In genomic region chr2:219457784-219458369, GRCh38 we compare ENCODE assay signal across 1 cellular context.
TF ChIP-seq lines count a peak whose summit lies in the region.

No MANE protein-coding gene starts in this region.

TF ChIP-seq in K562, 482 proteins besides CTCF, POLR2A, EP300 and RAD21:
- TF ChIP-seq ZNF124 (CRISPR knock-in tag; IDR thresholded peaks at IDR 0.05), result no peak
- no peak for TF ChIP-seq UBTF (IDR thresholded peaks at IDR 0.05; ENCODE audit: borderline replicate concordance in 1 of 2, low read depth in 2 of 2, low read length in 2 of 2)
- no peak for TF ChIP-seq ATF1 (CRISPR knock-in tag; IDR thresholded peaks at IDR 0.05)
- TF ChIP-seq ATF1 (tag; IDR thresholded peaks at IDR 0.05), result no peak
- TF ChIP-seq ZNF253 (CRISPR knock-in tag; conservative IDR thresholded peaks at IDR 0.05), result no peak
- no peak for TF ChIP-seq DMBX1 (CRISPR knock-in tag; IDR thresholded peaks at IDR 0.05; ENCODE audit: borderline replicate concordance)
TF ChIP-seq in K562: peak in this region for 0.
